23 cellular contexts compared by ENCODE assay signal in the genomic region with DNA sequence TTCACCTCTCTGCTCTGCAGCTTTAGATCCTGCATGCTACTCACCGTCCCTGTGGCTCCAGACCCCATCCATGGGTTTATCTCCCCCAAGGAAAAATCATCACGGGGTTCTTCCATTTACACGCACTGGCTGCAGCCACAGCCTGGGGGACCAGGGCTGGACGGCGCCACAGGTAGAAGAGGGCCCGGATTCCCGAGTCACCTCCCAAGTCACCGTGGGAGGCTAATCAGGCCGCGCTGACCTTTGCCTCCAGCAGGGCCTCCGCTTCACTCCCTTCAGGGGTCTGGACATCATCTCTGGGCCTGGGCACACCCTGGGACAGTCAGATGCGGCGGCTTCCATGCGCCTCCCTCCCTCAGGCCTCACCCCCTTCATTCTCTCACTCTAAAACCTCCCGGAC. TPM values are rescaled to one million over a fixed set of nuclear protein-coding genes. Genes with fewer than 3 reads are reported as not detected.
A peak's percentile ranks its signal among the peaks of the same experiment; 100 is the strongest.
DNase-seq lines count a peak whose midpoint lies in the region; ATAC-seq, FAIRE-seq and TF ChIP-seq lines count a peak whose summit lies in the region.
"Had no signal": no experiment of that assay in that cellular context is flagged by ENCODE, and none has a peak within 500 bp of the region (broad histone marks: within the 10 kb centered on the region; RNA-seq: fewer than 3 reads in every experiment).

No MANE protein-coding gene starts in this region.

- peaks cover 35% of the 10 kb centered on the region for H3K27me3 Mint-ChIP-seq in GM23338 (ENCODE audit: insufficient read depth, low read depth, poor library complexity)
- H3K27me3 Mint-ChIP-seq in astrocyte (ENCODE audit: low read depth, unreplicated experiment): peaks cover 57% of the 10 kb centered on the region

- no peak overlapping the region for H3K27ac Mint-ChIP-seq in GM23338
- no peak overlapping the region for H3K27ac Mint-ChIP-seq in astrocyte (ENCODE audit: unreplicated experiment)
- H3K27ac Mint-ChIP-seq: IgD-negative memory B cell had no signal

- H3K9me2 ChIP-seq in GM23338 (ENCODE audit: insufficient read depth): no peaks in the 10 kb centered on the region

- H3K4me3 ChIP-seq in GM23338 (no peak overlapping the region), astrocyte (ENCODE audit: insufficient read depth, low read depth, low read length) (no peak overlapping the region), muscle layer of colon (ENCODE audit: low read depth in 1 of 2, low read length in 2 of 2) (peak overlapping the region; percentile 21 to 51), testis (peak overlapping the region; percentile 40), BE2C (ENCODE audit: low read depth, low read length) (no peak overlapping the region), WERI-Rb-1 (ENCODE audit: low read depth, low read length) (no peak overlapping the region)
- H3K4me3 ChIP-seq: GM12878, HAP-1 had no signal

- H4K20me1 ChIP-seq in GM23338 (replicated peaks; ENCODE audit: insufficient read depth) (no peaks in the 10 kb centered on the region), astrocyte (ENCODE audit: insufficient read depth, low read length) (no peaks in the 10 kb centered on the region)
- H4K20me1 ChIP-seq: BLaER1 had no signal

- no peak overlapping the region for H3K4me3 Mint-ChIP-seq in GM23338
- no peak overlapping the region for H3K4me3 Mint-ChIP-seq in astrocyte (ENCODE audit: unreplicated experiment)

- H3K27me3 ChIP-seq in GM23338 (ENCODE audit: insufficient read depth) (peaks cover 37% of the 10 kb centered on the region), astrocyte (ENCODE audit: insufficient read depth, low read length) (peaks cover 47% of the 10 kb centered on the region), muscle layer of colon (ENCODE audit: control insufficient read depth in 1 of 2, insufficient read depth in 2 of 2, low read length in 2 of 2) (peaks cover 13% of the 10 kb centered on the region in 2 donors), testis (no peaks in the 10 kb centered on the region), BE2C (peaks cover 13% of the 10 kb centered on the region), WERI-Rb-1 (ENCODE audit: insufficient read depth, low read depth, severe bottlenecking) (no peaks in the 10 kb centered on the region)

- no peak overlapping the region for H3K27ac ChIP-seq in GM23338 (ENCODE audit: low read depth)
- no peak overlapping the region for H3K27ac ChIP-seq in astrocyte (ENCODE audit: low read depth, low read length)
- no peak overlapping the region for H3K27ac ChIP-seq in muscle layer of colon (ENCODE audit: low read depth, low read length)
- no peak overlapping the region for H3K27ac ChIP-seq in testis
- no peak overlapping the region for H3K27ac ChIP-seq in WERI-Rb-1
- H3K27ac ChIP-seq: BLaER1, KMS-11, RWPE1 had no signal

- intact Hi-C loops in testis (cut with DNase I; ENCODE audit: low total_unique reads): no loop called here

- TF ChIP-seq POLR2A in testis (IDR thresholded peaks at IDR 0.05): no peak

- H3K4me2 ChIP-seq in GM23338 (peak overlapping the region; percentile 76), astrocyte (ENCODE audit: low read length) (peak overlapping the region; percentile 90)
- H3K4me2 ChIP-seq: KMS-11 had no signal

- peaks cover 7% of the 10 kb centered on the region; the same call in 1 of the 2 replicates for H3F3A ChIP-seq in GM23338 (replicated peaks; ENCODE audit: low read depth)

- peaks cover 3% of the 10 kb centered on the region for H3K9me3 ChIP-seq in astrocyte (ENCODE audit: insufficient read depth, low read depth, low read length)
- H3K9me3 ChIP-seq in muscle layer of colon (ENCODE audit: low read length): no peaks in the 10 kb centered on the region
- no peaks in the 10 kb centered on the region for H3K9me3 ChIP-seq in testis
- H3K9me3 ChIP-seq in BE2C: no peaks in the 10 kb centered on the region; the same call in 1 of the 2 replicates
- no peaks in the 10 kb centered on the region for H3K9me3 ChIP-seq in WERI-Rb-1 (ENCODE audit: severe bottlenecking)
- H3K9me3 ChIP-seq: BLaER1, HAP-1 had no signal

- peak; percentile 19 for DNase-seq in GM23338 (ENCODE audit: low spot score)
- no peak for DNase-seq in astrocyte (ENCODE audit: low read depth)
- no peak for DNase-seq in testis
- no peak for DNase-seq in BE2C
- DNase-seq in WERI-Rb-1: no peak
- no peak for DNase-seq in T1000 (lab: John Stamatoyannopoulos, UW)
- no peak for DNase-seq in cerebellar nuclear complex (lab: John Stamatoyannopoulos, UW)
- DNase-seq: COR-L47, GDM1, MM.1S, NCI-H2029, NCI-H446 treated with DMSO at 0.1 percent for 48 hours, SHP77 had no signal

- peaks cover 4% of the 10 kb centered on the region; the same call in 2 of the 3 replicates for H3K4me1 Mint-ChIP-seq in GM23338
- H3K4me1 Mint-ChIP-seq in astrocyte (ENCODE audit: low read depth, unreplicated experiment): no peaks in the 10 kb centered on the region

- H2AFZ ChIP-seq in GM23338 (peak overlapping the region; percentile 98), astrocyte (ENCODE audit: low read depth, low read length) (no peak overlapping the region)

- peak; percentile 21 for ATAC-seq in GM23338
- ATAC-seq: GM12878, Panc1 had no signal

- 63 to 70% methylated on average over 8 to 15 of the region's 15 CpGs for WGBS in testis, 2 donors

- H3K9me3 Mint-ChIP-seq in GM23338 (no peaks in the 10 kb centered on the region), astrocyte (ENCODE audit: unreplicated experiment) (peaks cover 2% of the 10 kb centered on the region)
- H3K9me3 Mint-ChIP-seq: CD4-positive, alpha-beta T cell had no signal

- FAIRE-seq in astrocyte (lab: Jason Lieb, UNC): no peak
- FAIRE-seq: GM12878, GM19239 had no signal

- TF ChIP-seq CTCF in GM23338 (conservative IDR thresholded peaks at IDR 0.05; ENCODE audit: low read depth in 2 of 2) (no peak), astrocyte (IDR thresholded peaks at IDR 0.05; ENCODE audit: insufficient read depth, low read depth, low read length) (no peak), testis (IDR thresholded peaks at IDR 0.05) (no peak), BE2C (IDR thresholded peaks at IDR 0.05; ENCODE audit: low read depth, low read length) (no peak), WERI-Rb-1 (IDR thresholded peaks at IDR 0.05; ENCODE audit: low read depth, low read length) (no peak)

- H3K9ac ChIP-seq in astrocyte (ENCODE audit: low read length) (no peak overlapping the region), muscle layer of colon (ENCODE audit: low read length) (no peak overlapping the region)
- H3K9ac ChIP-seq: KMS-11 had no signal

- H3K36me3 Mint-ChIP-seq in GM23338 (ENCODE audit: low read depth) (no peaks in the 10 kb centered on the region), astrocyte (ENCODE audit: low read depth, unreplicated experiment) (no peaks in the 10 kb centered on the region)
- H3K36me3 Mint-ChIP-seq: IgD-negative memory B cell had no signal

- no peaks in the 10 kb centered on the region for H3K79me2 ChIP-seq in GM23338 (replicated peaks; ENCODE audit: insufficient read depth)
- no peaks in the 10 kb centered on the region for H3K79me2 ChIP-seq in astrocyte (ENCODE audit: insufficient read depth, low read length)

- no peaks in the 10 kb centered on the region for H3K36me3 ChIP-seq in GM23338 (ENCODE audit: insufficient read depth)
- no peaks in the 10 kb centered on the region for H3K36me3 ChIP-seq in astrocyte (ENCODE audit: insufficient read depth, low read length)
- no peaks in the 10 kb centered on the region for H3K36me3 ChIP-seq in muscle layer of colon (ENCODE audit: insufficient read depth, low read length)
- no peaks in the 10 kb centered on the region for H3K36me3 ChIP-seq in testis (ENCODE audit: low read depth, missing control alignments)
- no peaks in the 10 kb centered on the region for H3K36me3 ChIP-seq in BE2C
- H3K36me3 ChIP-seq in WERI-Rb-1: no peaks in the 10 kb centered on the region
- H3K36me3 ChIP-seq: BLaER1, HAP-1 had no signal

- H3K4me1 ChIP-seq in GM23338 (ENCODE audit: insufficient read depth): no peaks in the 10 kb centered on the region
- peaks cover 2% of the 10 kb centered on the region for H3K4me1 ChIP-seq in astrocyte (ENCODE audit: insufficient read depth, low read length)
- H3K4me1 ChIP-seq in muscle layer of colon (ENCODE audit: insufficient read depth, low read length): peaks cover 6% of the 10 kb centered on the region
- H3K4me1 ChIP-seq in testis: peaks cover 3% of the 10 kb centered on the region
- H3K4me1 ChIP-seq in BE2C: no peaks in the 10 kb centered on the region
- H3K4me1 ChIP-seq: HAP-1 had no signal

TF ChIP-seq in GM23338, 12 proteins besides CTCF, POLR2A, EP300 and RAD21:
- TF ChIP-seq JUNB (IDR thresholded peaks at IDR 0.05; ENCODE audit: unreplicated experiment): no peak
- TF ChIP-seq NANOG (IDR thresholded peaks at IDR 0.05; ENCODE audit: borderline replicate concordance): no peak
- no peak for TF ChIP-seq STAT1 (IDR thresholded peaks at IDR 0.05; ENCODE audit: unreplicated experiment)
- TF ChIP-seq EZH2 (IDR thresholded peaks at IDR 0.05; ENCODE audit: low read depth, unreplicated experiment): no peak
TF ChIP-seq in GM23338: peak in this region for 0.

RNA-seq across cellular contexts. Expression of a gene that starts 47.8 kb away (rescaled TPM):
- total RNA-seq in GM23338 (2014; rRNA removed; shearing (Covaris generic)): 45.9 TPM in 2 replicates
- 19.0 and 19.3 TPM in 2 replicates for polyA plus RNA-seq in GM23338 (2016; fragmentation: Nextera tagmentation; extraction: Ambion mirVana)
- 50.7 and 57.8 TPM in 2 replicates for total RNA-seq in astrocyte
- total RNA-seq in testis: 100 to 1,000 TPM; 157 to 204 TPM
- 80.7 TPM for polyA plus RNA-seq in testis (ENCODE audit: insufficient read depth, low read depth, low replicate concordance)
- polyA plus RNA-seq in BE2C (2012; ENCODE audit: insufficient read depth, insufficient read length, low read depth): 91.1 TPM

Comparison
In these comparisons a context has a peak if more than half of its experiments do, and no peak if none do; other contexts are left out.
1. H3K4me3 ChIP-seq: peak in muscle layer of colon (2 of 2) and testis (2 of 2); none in GM23338 (single experiment), astrocyte (single experiment), BE2C (single experiment) and WERI-Rb-1 (single experiment).